In genomic region chr3:98814799-98815450, GRCh38 we compare ENCODE assay signal across 17 cellular contexts. TPM values are rescaled to one million over a fixed set of nuclear protein-coding genes. Genes with fewer than 3 reads are reported as not detected.
A peak's percentile ranks its signal among the peaks of the same experiment; 100 is the strongest.
DNase-seq lines count a peak whose midpoint lies in the region; ATAC-seq and TF ChIP-seq lines count a peak whose summit lies in the region.
"Had no signal": no experiment of that assay in that cellular context is flagged by ENCODE, and none has a peak within 500 bp of the region (broad histone marks: within the 10 kb centered on the region; RNA-seq: fewer than 3 reads in every experiment).

No MANE protein-coding gene starts in this region.

- no peaks in the 10 kb centered on the region for H3K9me3 Mint-ChIP-seq in HFFc6
- no peaks in the 10 kb centered on the region for H3K9me3 Mint-ChIP-seq in brain

- no peak for TF ChIP-seq CTCF in AG04450 (IDR thresholded peaks at IDR 0.05; ENCODE audit: low read depth, low read length)
- TF ChIP-seq CTCF in HFFc6 (IDR thresholded peaks at IDR 0.05), result no peak
- no peak for TF ChIP-seq CTCF in brain (conservative IDR thresholded peaks at IDR 0.05)

- no peaks in the 10 kb centered on the region; the same call in 1 of the 2 replicates for H3K27me3 Mint-ChIP-seq in HFFc6 (ENCODE audit: insufficient read depth)
- no peaks in the 10 kb centered on the region for H3K27me3 Mint-ChIP-seq in brain

- H3K27me3 ChIP-seq in AG04450 (ENCODE audit: control insufficient read depth, insufficient read depth, low read length), result no peaks in the 10 kb centered on the region
- H3K27me3 ChIP-seq: upper lobe of right lung had no signal

- ATAC-seq in GM21447 (IDR thresholded peaks at IDR 0.05; ENCODE audit: unreplicated experiment), result no peak
- ATAC-seq in GM19351 (IDR thresholded peaks at IDR 0.05; ENCODE audit: unreplicated experiment), result no peak
- ATAC-seq: upper lobe of right lung had no signal

- H3K36me3 Mint-ChIP-seq in HFFc6 (ENCODE audit: low read depth) (peaks cover 40% of the 10 kb centered on the region), brain (peaks cover 32% of the 10 kb centered on the region)

- no peak overlapping the region for H3K27ac ChIP-seq in AG04450 (ENCODE audit: low read depth, low read length)
- H3K27ac ChIP-seq: upper lobe of right lung had no signal

- CTCF ChIA-PET in AG04450 (lab: Charles Lee), result interaction anchor here (0.9 to 8.5 kb wide), 6 partner anchors 86 to 358 kb away, joined by 3 to 359 read pairs (median 56); partner anchors contain the start of genes CPOX and DCBLD2

- no peaks in the 10 kb centered on the region for H3K9me3 ChIP-seq in AG04450 (ENCODE audit: control insufficient read depth, insufficient read depth, low read length)
- H3K9me3 ChIP-seq: upper lobe of right lung had no signal

- H3K4me3 Mint-ChIP-seq in HFFc6 (peak overlapping the region; percentile 31; the same call in 1 of the 2 replicates), brain (no peak overlapping the region)

- peak overlapping the region; percentile 63 for H3K27ac Mint-ChIP-seq in HFFc6
- H3K27ac Mint-ChIP-seq in brain, result peak overlapping the region in 3 of 5 experiments; percentile 2 to 7 (median 5)

- POLR2A ChIA-PET in AG04450 (lab: Yijun Ruan, JAX), result interaction anchor here (1.3 to 1.5 kb wide), 2 partner anchors 87 to 179 kb away, joined by 4 to 5 read pairs; partner anchors contain the start of gene DCBLD2

- H3K4me1 Mint-ChIP-seq in HFFc6 (ENCODE audit: low read depth) (peaks cover 56% of the 10 kb centered on the region), brain (peaks cover 4% of the 10 kb centered on the region)

- peak; percentile 61 for DNase-seq in AG04450 (ENCODE audit: low read depth, low spot score)
- peak; percentile 72 for DNase-seq in HFFc6
- peak; percentile 42 for DNase-seq in hepatic stellate cell (ENCODE audit: low spot score)
- no peak for DNase-seq in NCI-H2081 treated with DMSO at 0.1 percent for 48 hours (lab: John Stamatoyannopoulos, UW)
- no peak for DNase-seq in NCI-H146 treated with DMSO at 0.1 percent for 48 hours (lab: John Stamatoyannopoulos, UW; ENCODE audit: unreplicated experiment)
- DNase-seq: activated CD8-positive, alpha-beta memory T cell treated with anti-CD3 and anti-CD28 coated beads for 24 hours; activated gamma-delta T cell; AML-193; DMS153; foreskin melanocyte; NCI-H1930; NCI-H774; SIG-M5; upper lobe of right lung had no signal

- H3K4me3 ChIP-seq in AG04450 (ENCODE audit: low read depth, low read length), result no peak overlapping the region
- H3K4me3 ChIP-seq: upper lobe of right lung had no signal

RNA-seq across cellular contexts. Expression of gene ST3GAL6, which starts 51.8 kb away (rescaled TPM):
- 1.2 and 1.9 TPM in 2 replicates for polyA plus RNA-seq in AG04450 (2011; rRNA removed)
- polyA minus RNA-seq in AG04450 (2011; rRNA and poly(A)+ RNA removed), result 1.4 and 2.6 TPM in 2 replicates
- total RNA-seq in HFFc6 (2021; fragmentation: NEBNext Ultra II Directional; extraction: Animal tissue kit (Norgen Biotek cat#: 25700)), result not detected
- polyA plus RNA-seq in brain (ENCODE audit: insufficient read depth, low read depth, low replicate concordance), result 1.7 TPM

Comparison
In these comparisons a context has a peak if more than half of its experiments do, and no peak if none do; other contexts are left out.
1. DNase-seq: peak in AG04450 (single experiment), HFFc6 (single experiment) and hepatic stellate cell (single experiment); none in NCI-H2081 treated with DMSO at 0.1 percent for 48 hours (single experiment) and NCI-H146 treated with DMSO at 0.1 percent for 48 hours (single experiment).